ENCODE assay signal across 1 cellular context in the genomic region with DNA sequence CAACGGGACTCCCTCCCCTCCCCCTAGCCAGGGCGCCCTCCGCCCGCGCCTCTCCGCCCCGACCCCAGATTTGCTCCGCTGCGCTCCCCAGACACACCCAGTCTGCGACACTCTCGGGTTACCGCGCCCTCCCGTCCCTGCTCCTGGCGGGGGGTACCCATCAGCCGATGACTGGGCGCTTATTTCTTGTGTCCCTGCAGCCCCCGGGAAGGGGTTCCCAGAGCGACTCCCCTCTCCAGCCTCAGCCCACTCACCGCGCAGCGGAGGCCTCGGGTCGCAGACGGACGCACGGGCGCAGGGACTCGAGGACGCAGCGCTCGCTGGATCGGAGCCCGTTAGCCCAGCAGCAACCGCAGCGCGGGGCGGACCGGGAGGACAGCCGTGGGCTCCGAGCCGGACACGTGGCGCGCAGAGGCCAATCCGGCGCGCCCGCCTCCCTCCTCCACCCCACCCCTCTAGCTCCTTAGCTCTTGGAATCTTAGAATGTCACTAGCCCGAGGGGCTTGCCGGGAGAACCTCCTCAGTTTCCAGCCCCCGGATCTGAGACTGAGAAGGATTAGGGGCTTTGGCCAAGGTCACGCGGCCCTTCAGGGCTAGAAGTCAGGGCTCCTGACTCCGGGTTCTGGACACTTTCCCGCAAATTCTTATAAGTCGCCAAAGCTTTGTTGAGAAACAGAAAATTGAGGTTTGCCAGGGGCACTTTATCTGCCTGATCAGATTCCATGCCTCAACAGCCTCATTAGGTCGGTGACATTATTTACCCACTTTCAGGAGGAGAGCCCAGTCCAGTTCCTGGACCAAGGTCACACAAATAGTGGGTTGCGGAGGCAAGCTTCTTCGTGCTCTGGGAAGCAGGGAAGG.
A peak's percentile ranks its signal among the peaks of the same experiment; 100 is the strongest.
TF ChIP-seq lines count a peak whose summit lies in the region.

Gene ANXA6, minus strand, starts transcription at position 354 of the 861 bp plus-strand sequence. CDS start 9,878 bp downstream, outside the sequence.

TF ChIP-seq in HCT116, 20 proteins besides CTCF, POLR2A, EP300 and RAD21 (continued from another document):
- TF ChIP-seq SRF (IDR thresholded peaks at IDR 0.05; ENCODE audit: low read depth) (no peak), CBX3 (IDR thresholded peaks at IDR 0.05; ENCODE audit: low read depth) (0 out of 2 replicates have a peak, but pooled peaks have one; percentile 10), ZNF274 (IDR thresholded peaks at IDR 0.05; ENCODE audit: low read depth, low read length) (no peak)
- TF ChIP-seq, protein P1, sequence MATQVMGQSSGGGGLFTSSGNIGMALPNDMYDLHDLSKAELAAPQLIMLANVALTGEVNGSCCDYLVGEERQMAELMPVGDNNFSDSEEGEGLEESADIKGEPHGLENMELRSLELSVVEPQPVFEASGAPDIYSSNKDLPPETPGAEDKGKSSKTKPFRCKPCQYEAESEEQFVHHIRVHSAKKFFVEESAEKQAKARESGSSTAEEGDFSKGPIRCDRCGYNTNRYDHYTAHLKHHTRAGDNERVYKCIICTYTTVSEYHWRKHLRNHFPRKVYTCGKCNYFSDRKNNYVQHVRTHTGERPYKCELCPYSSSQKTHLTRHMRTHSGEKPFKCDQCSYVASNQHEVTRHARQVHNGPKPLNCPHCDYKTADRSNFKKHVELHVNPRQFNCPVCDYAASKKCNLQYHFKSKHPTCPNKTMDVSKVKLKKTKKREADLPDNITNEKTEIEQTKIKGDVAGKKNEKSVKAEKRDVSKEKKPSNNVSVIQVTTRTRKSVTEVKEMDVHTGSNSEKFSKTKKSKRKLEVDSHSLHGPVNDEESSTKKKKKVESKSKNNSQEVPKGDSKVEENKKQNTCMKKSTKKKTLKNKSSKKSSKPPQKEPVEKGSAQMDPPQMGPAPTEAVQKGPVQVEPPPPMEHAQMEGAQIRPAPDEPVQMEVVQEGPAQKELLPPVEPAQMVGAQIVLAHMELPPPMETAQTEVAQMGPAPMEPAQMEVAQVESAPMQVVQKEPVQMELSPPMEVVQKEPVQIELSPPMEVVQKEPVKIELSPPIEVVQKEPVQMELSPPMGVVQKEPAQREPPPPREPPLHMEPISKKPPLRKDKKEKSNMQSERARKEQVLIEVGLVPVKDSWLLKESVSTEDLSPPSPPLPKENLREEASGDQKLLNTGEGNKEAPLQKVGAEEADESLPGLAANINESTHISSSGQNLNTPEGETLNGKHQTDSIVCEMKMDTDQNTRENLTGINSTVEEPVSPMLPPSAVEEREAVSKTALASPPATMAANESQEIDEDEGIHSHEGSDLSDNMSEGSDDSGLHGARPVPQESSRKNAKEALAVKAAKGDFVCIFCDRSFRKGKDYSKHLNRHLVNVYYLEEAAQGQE (IDR thresholded peaks at IDR 0.05; ENCODE audit: low read depth), result no peak
